In the genomic region with DNA sequence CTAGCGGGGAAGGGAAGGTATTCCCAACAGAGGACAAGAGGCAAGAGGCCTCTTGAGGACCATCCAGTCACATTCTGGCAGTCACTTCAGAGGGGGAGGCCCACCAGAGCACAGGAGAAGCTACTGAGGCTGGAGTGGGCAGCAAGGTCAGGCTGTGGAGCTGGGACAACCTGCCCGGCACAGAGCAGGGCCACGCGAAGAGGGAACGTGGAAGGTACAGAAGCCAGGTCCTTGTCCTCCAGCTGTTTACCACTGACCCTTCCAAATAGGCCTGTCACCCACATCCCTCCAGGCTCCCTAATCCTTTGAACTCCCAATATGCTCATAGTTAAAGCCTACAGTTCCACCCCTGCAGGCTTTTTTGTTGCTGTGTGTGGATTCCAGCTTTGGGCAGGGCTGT, we compare ENCODE assay signal across 16 cellular contexts.
"Had no signal": no experiment of that assay in that cellular context is flagged by ENCODE, and none has a peak within 500 bp of the region (broad histone marks: within the 10 kb centered on the region; RNA-seq: fewer than 3 reads in every experiment).

No MANE protein-coding gene starts in this region.

- H3K27ac ChIP-seq: dorsolateral prefrontal cortex, epithelial cell of prostate, neutrophil, thyroid gland had no signal

- ATAC-seq: activated CD4-positive, CD25-positive, alpha-beta regulatory T cell treated with anti-CD3 and anti-CD28 coated beads, Interleukin-2, amount 50 U/mL, for 24 hours; activated CD8-positive, alpha-beta T cell treated with anti-CD3 and anti-CD28 coated beads, Interleukin-2, amount 10 ng/mL, durations not matched to agents 7 days and 5 days; activated T-cell treated with anti-CD3 and anti-CD28 coated beads, Interleukin-2, amount 50 U/mL, for 4 hours had no signal

- H3K27me3 ChIP-seq: adrenal gland, neutrophil, thyroid gland had no signal

- H3K4me1 ChIP-seq: thyroid gland had no signal

- H3K9me3 ChIP-seq: adrenal gland, neutrophil, thyroid gland had no signal

- H3K36me3 ChIP-seq: adrenal gland, neutrophil, thyroid gland had no signal

- DNase-seq: activated CD4-positive, alpha-beta T cell treated with anti-CD3 and anti-CD28 coated beads, Interleukin-2, amount 10 ng/mL, durations not matched to agents 7 days and 5 days; activated CD8-positive, alpha-beta T cell treated with anti-CD3 and anti-CD28 coated beads, Interleukin-2, amount 10 ng/mL, durations not matched to agents 7 days and 5 days; activated naive CD4-positive, alpha-beta T cell treated with anti-CD3 and anti-CD28 coated beads, Interleukin-2, amount 50 U/mL, for 16 hours; activated T-cell treated with anti-CD3 and anti-CD28 coated beads, Interleukin-2, amount 50 U/mL, for 4 hours; foreskin fibroblast; hippocampal formation; islet precursor cell; stimulated activated CD8-positive, alpha-beta memory T cell treated with anti-CD3 and anti-CD28 coated beads, Interleukin-4, amount 100 ng/mL, for 48 hours; stimulated activated naive CD4-positive, alpha-beta T cell; thyroid gland had no signal

- H3K4me3 ChIP-seq: adrenal gland, dorsolateral prefrontal cortex, lung, thyroid gland had no signal
